13 cellular contexts compared by ENCODE assay signal in the genomic region with DNA sequence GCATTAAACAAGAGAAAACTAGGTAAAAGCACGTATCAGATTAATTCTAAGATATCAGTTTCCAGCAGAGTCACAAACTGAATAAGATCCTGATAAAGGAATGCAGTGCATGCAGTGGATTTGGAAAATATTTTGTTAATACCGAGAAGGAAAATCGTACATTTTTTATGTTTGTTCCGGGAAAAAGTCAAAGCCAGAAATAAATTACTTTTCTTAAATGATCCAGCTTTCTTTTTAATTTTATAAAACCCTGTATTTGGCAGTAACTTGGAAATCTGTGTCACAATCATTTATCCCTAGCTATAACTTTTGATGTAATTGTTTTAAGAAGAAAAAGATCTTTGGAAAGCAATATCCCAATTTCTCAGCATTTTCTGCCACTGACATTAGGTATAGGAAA. TPM values are rescaled to one million over a fixed set of nuclear protein-coding genes. Genes with fewer than 3 reads are reported as not detected.
DNase-seq lines count a peak whose midpoint lies in the region; ATAC-seq, FAIRE-seq and TF ChIP-seq lines count a peak whose summit lies in the region.
"Had no signal": no experiment of that assay in that cellular context is flagged by ENCODE, and none has a peak within 500 bp of the region (broad histone marks: within the 10 kb centered on the region; RNA-seq: fewer than 3 reads in every experiment).

No MANE protein-coding gene starts in this region.

- peak overlapping the region; percentile 94 for H3K9ac ChIP-seq in adipocyte (ENCODE audit: low read length)

- no peak for TF ChIP-seq RAD21 in A549 (conservative IDR thresholded peaks at IDR 0.05 in 1 of 2, IDR thresholded peaks at IDR 0.05 in 1 of 2)

- no peak for DNase-seq in A549 (ENCODE audit: low read depth in 1 of 2, low spot score in 1 of 2)
- DNase-seq in adipocyte (ENCODE audit: low read depth), result no peak
- no peak for DNase-seq in progenitor cell of endocrine pancreas (ENCODE audit: low spot score, unreplicated experiment)
- DNase-seq in stimulated activated CD4-positive, alpha-beta T cell treated with anti-CD3 and anti-CD28 coated beads, Interleukin-4, amount 100 ng/mL, for 24 hours, result no peak
- DNase-seq: activated CD8-positive, alpha-beta memory T cell treated with anti-CD3 and anti-CD28 coated beads, Interleukin-2, amount 10 ng/mL, durations not matched to agents 7 days and 5 days; activated naive CD4-positive, alpha-beta T cell treated with anti-CD3 and anti-CD28 coated beads for 36 hours; naive thymus-derived CD8-positive, alpha-beta T cell; NCI-H1930 had no signal

- no peak for FAIRE-seq in A549 (lab: Jason Lieb, UNC)
- FAIRE-seq: TTC549 had no signal

- no peak for TF ChIP-seq EP300 in A549 (IDR thresholded peaks at IDR 0.05)
- TF ChIP-seq EP300 in gastroesophageal sphincter (IDR thresholded peaks at IDR 0.05), result no peak

- H3K4me2 ChIP-seq in A549, result peak overlapping the region; percentile 80

- ATAC-seq in A549 (no peak), gastroesophageal sphincter (no peak), HG02571 (IDR thresholded peaks at IDR 0.05; ENCODE audit: unreplicated experiment) (no peak), GM21526 (IDR thresholded peaks at IDR 0.05; ENCODE audit: low FRiP score, unreplicated experiment) (no peak), GM21423 (IDR thresholded peaks at IDR 0.05; ENCODE audit: unreplicated experiment) (no peak)
- ATAC-seq: activated CD8-positive, alpha-beta memory T cell treated with anti-CD3 and anti-CD28 coated beads, Interleukin-2, amount 10 ng/mL, durations not matched to agents 7 days and 5 days; naive thymus-derived CD8-positive, alpha-beta T cell had no signal

- POLR2A ChIA-PET in A549 (lab: Yijun Ruan, JAX), result no interaction called here

- H3K9me3 Mint-ChIP-seq in progenitor cell of endocrine pancreas (ENCODE audit: low read depth), result no peaks in the 10 kb centered on the region
- H3K9me3 Mint-ChIP-seq: activated naive CD4-positive, alpha-beta T cell treated with anti-CD3 and anti-CD28 coated beads for 36 hours had no signal

- peak overlapping the region; percentile 71 for H3K4me3 Mint-ChIP-seq in progenitor cell of endocrine pancreas (ENCODE audit: low read depth)
- H3K4me3 Mint-ChIP-seq: activated CD8-positive, alpha-beta memory T cell treated with anti-CD3 and anti-CD28 coated beads, Interleukin-2, amount 10 ng/mL, durations not matched to agents 7 days and 5 days; activated naive CD4-positive, alpha-beta T cell treated with anti-CD3 and anti-CD28 coated beads for 36 hours had no signal

- no peaks in the 10 kb centered on the region for H3K9me3 ChIP-seq in A549
- no peaks in the 10 kb centered on the region for H3K9me3 ChIP-seq in adipocyte (ENCODE audit: control insufficient read depth, low read length)
- no peaks in the 10 kb centered on the region for H3K9me3 ChIP-seq in gastroesophageal sphincter

- TF ChIP-seq POLR2A in A549 (IDR thresholded peaks at IDR 0.05; ENCODE audit: low read length) (no peak), gastroesophageal sphincter (IDR thresholded peaks at IDR 0.05) (no peak)

- H3K36me3 ChIP-seq in adipocyte (ENCODE audit: control insufficient read depth, insufficient read depth, low read length, severe bottlenecking) (peaks cover 6% of the 10 kb centered on the region), gastroesophageal sphincter (no peaks in the 10 kb centered on the region)

- H3K36me3 Mint-ChIP-seq in progenitor cell of endocrine pancreas (ENCODE audit: insufficient read depth), result no peaks in the 10 kb centered on the region
- H3K36me3 Mint-ChIP-seq: activated CD8-positive, alpha-beta memory T cell treated with anti-CD3 and anti-CD28 coated beads, Interleukin-2, amount 10 ng/mL, durations not matched to agents 7 days and 5 days; naive thymus-derived CD8-positive, alpha-beta T cell had no signal

- H3K27ac ChIP-seq in A549, result no peak overlapping the region; a peak in 1 of 6 replicates
- peak overlapping the region; percentile 68 to 85 (median 84) for H3K27ac ChIP-seq in gastroesophageal sphincter

- H3K27ac Mint-ChIP-seq in progenitor cell of endocrine pancreas, result no peak overlapping the region
- H3K27ac Mint-ChIP-seq: activated CD8-positive, alpha-beta memory T cell treated with anti-CD3 and anti-CD28 coated beads, Interleukin-2, amount 10 ng/mL, durations not matched to agents 7 days and 5 days; activated naive CD4-positive, alpha-beta T cell treated with anti-CD3 and anti-CD28 coated beads for 36 hours; naive thymus-derived CD8-positive, alpha-beta T cell had no signal

- peaks cover 29% of the 10 kb centered on the region for H3K4me1 Mint-ChIP-seq in progenitor cell of endocrine pancreas (ENCODE audit: low read depth)
- H3K4me1 Mint-ChIP-seq: activated CD8-positive, alpha-beta memory T cell treated with anti-CD3 and anti-CD28 coated beads, Interleukin-2, amount 10 ng/mL, durations not matched to agents 7 days and 5 days had no signal

- peak overlapping the region; percentile 33; the same call in 2 of the 3 replicates for H3K4me3 ChIP-seq in A549
- H3K4me3 ChIP-seq in adipocyte (ENCODE audit: low read length), result peak overlapping the region; percentile 88
- H3K4me3 ChIP-seq in gastroesophageal sphincter, result peak overlapping the region; percentile 50 to 72

- WGBS in A549 (ENCODE audit: missing lambda C conversion rate), result 47% methylated on average over 4 of the region's 4 CpGs
- 21 to 31% methylated on average over 4 of the region's 4 CpGs for WGBS in gastroesophageal sphincter (ENCODE audit: low coverage in 1 of 2), 2 donors

- H3K4me1 ChIP-seq in A549, result peaks cover 32% of the 10 kb centered on the region
- H3K4me1 ChIP-seq in adipocyte (ENCODE audit: control insufficient read depth, insufficient read depth, low read length), result peaks cover 52% of the 10 kb centered on the region
- H3K4me1 ChIP-seq in gastroesophageal sphincter, result peaks cover 13 to 72% (median 14%) of the 10 kb centered on the region in 3 donors

- H3K27me3 Mint-ChIP-seq in progenitor cell of endocrine pancreas, result no peaks in the 10 kb centered on the region

- H3K27me3 ChIP-seq in adipocyte (replicated peaks; ENCODE audit: control insufficient read depth, insufficient read depth, low read length) (no peaks in the 10 kb centered on the region), gastroesophageal sphincter (no peaks in the 10 kb centered on the region)

- no peak for TF ChIP-seq CTCF in A549 (IDR thresholded peaks at IDR 0.05)
- TF ChIP-seq CTCF in gastroesophageal sphincter (IDR thresholded peaks at IDR 0.05), result no peak
- no peak for TF ChIP-seq CTCF in progenitor cell of endocrine pancreas (IDR thresholded peaks at IDR 0.05; ENCODE audit: unreplicated experiment)

- CTCF ChIA-PET in A549 (lab: Yijun Ruan, JAX), result no interaction called here

TF ChIP-seq in A549, 52 proteins besides CTCF, POLR2A, EP300 and RAD21:
- TF ChIP-seq MAZ (IDR thresholded peaks at IDR 0.05; ENCODE audit: borderline replicate concordance, low read depth, low read length), result no peak
- no peak for TF ChIP-seq ZSCAN20 (CRISPR knock-in tag; IDR thresholded peaks at IDR 0.05)
- TF ChIP-seq, protein P1, sequence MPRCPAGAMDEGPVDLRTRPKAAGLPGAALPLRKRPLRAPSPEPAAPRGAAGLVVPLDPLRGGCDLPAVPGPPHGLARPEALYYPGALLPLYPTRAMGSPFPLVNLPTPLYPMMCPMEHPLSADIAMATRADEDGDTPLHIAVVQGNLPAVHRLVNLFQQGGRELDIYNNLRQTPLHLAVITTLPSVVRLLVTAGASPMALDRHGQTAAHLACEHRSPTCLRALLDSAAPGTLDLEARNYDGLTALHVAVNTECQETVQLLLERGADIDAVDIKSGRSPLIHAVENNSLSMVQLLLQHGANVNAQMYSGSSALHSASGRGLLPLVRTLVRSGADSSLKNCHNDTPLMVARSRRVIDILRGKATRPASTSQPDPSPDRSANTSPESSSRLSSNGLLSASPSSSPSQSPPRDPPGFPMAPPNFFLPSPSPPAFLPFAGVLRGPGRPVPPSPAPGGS (IDR thresholded peaks at IDR 0.05), result no peak
- no peak for TF ChIP-seq NFE2L2 (conservative IDR thresholded peaks at IDR 0.05; ENCODE audit: low read length)
- TF ChIP-seq MAFK (IDR thresholded peaks at IDR 0.05; ENCODE audit: partially characterized antibody), result no peak
- TF ChIP-seq RNF2 (IDR thresholded peaks at IDR 0.05; ENCODE audit: borderline replicate concordance, low read depth), result no peak
- no peak for TF ChIP-seq POLR2AphosphoS2 (conservative IDR thresholded peaks at IDR 0.05; ENCODE audit: low read length)
- no peak for TF ChIP-seq TP53 (CRISPR knock-in tag; IDR thresholded peaks at IDR 0.05)
- TF ChIP-seq FOXS1 (CRISPR knock-in tag; IDR thresholded peaks at IDR 0.05), result no peak
- no peak for TF ChIP-seq ZFP36 (IDR thresholded peaks at IDR 0.05; ENCODE audit: borderline replicate concordance, partially characterized antibody)
- TF ChIP-seq CBX2 (IDR thresholded peaks at IDR 0.05; ENCODE audit: borderline replicate concordance, low read depth), result no peak
- no peak for TF ChIP-seq ZNF302 (CRISPR knock-in tag; IDR thresholded peaks at IDR 0.05)

RNA-seq across cellular contexts. Expression of a gene that starts 1.0 kb away (rescaled TPM):
- polyA plus RNA-seq in A549 (2011; rRNA removed) (0.92 and 1.2 TPM in 2 replicates), A549 (2017; fragmentation: RNase III; extraction: RNeasy Plus Mini Kit Qiagen cat#74134 plus additional on column Dnase treatment) (2.6 to 3.1 TPM (median 3.1 TPM) in 3 replicates)
- polyA plus RNA-seq in A549 (2012; cell fraction: cytosol; rRNA removed), result 0.14 and 0.22 TPM in 2 replicates
- 0.23 and 0.24 TPM in 2 replicates for polyA plus RNA-seq in A549 (2012; cell fraction: nucleus; rRNA removed)
- polyA minus RNA-seq in A549 (2011; rRNA and poly(A)+ RNA removed), result 0.41 and 0.92 TPM in 2 replicates
- total RNA-seq in gastroesophageal sphincter (10 to 100 TPM; 11.7 to 46.7 (median 23.8) TPM), progenitor cell of endocrine pancreas (4.5 and 7.3 TPM in 2 replicates)
- total RNA-seq: activated CD8-positive, alpha-beta memory T cell treated with anti-CD3 and anti-CD28 coated beads, Interleukin-2, amount 10 ng/mL, durations not matched to agents 7 days and 5 days; activated naive CD4-positive, alpha-beta T cell treated with anti-CD3 and anti-CD28 coated beads for 36 hours; naive thymus-derived CD8-positive, alpha-beta T cell had no signal
- polyA plus RNA-seq: naive thymus-derived CD8-positive, alpha-beta T cell had no signal

Comparison
In these comparisons a context has a peak if more than half of its experiments do, and no peak if none do; other contexts are left out.
1. H3K27ac ChIP-seq: peak in gastroesophageal sphincter (4 of 4); none in A549 (0 of 2).
2. H3K4me3 ChIP-seq: peak in every context shown above with its lines; median percentile 88 in adipocyte; 61 in gastroesophageal sphincter; 33 in A549.